ENCODE assay signal across 1 cellular context in genomic region chr19:40247735-40248262, GRCh38.
TF ChIP-seq lines count a peak whose summit lies in the region.

No MANE protein-coding gene starts in this region.

TF ChIP-seq in H1, 55 proteins besides CTCF, POLR2A, EP300 and RAD21:
- no peak for TF ChIP-seq PHF8 (conservative IDR thresholded peaks at IDR 0.05; ENCODE audit: low read depth, low read length)
- TF ChIP-seq SIX5 (IDR thresholded peaks at IDR 0.05; ENCODE audit: low read depth, low read length), result no peak
- TF ChIP-seq YY1 (IDR thresholded peaks at IDR 0.05; ENCODE audit: low read depth, low read length), result no peak
- no peak for TF ChIP-seq RBBP5 (IDR thresholded peaks at IDR 0.05; ENCODE audit: borderline replicate concordance, low read depth, low read length)
- no peak for TF ChIP-seq SUZ12 (IDR thresholded peaks at IDR 0.05; ENCODE audit: low read length)
- no peak for TF ChIP-seq HDAC6 (IDR thresholded peaks at IDR 0.05; ENCODE audit: low read depth, low read length)
- TF ChIP-seq CHD1 (IDR thresholded peaks at IDR 0.05; ENCODE audit: low read depth, low read length), result no peak
- no peak for TF ChIP-seq FOSL1 (IDR thresholded peaks at IDR 0.05; ENCODE audit: insufficient read depth, low read depth, low read length)
- no peak for TF ChIP-seq HDAC2 (IDR thresholded peaks at IDR 0.05; ENCODE audit: borderline replicate concordance in 1 of 2, low read depth in 2 of 2, low read length in 2 of 2)
- TF ChIP-seq BCL11A (IDR thresholded peaks at IDR 0.05; ENCODE audit: low read depth in 2 of 2, low read length in 2 of 2), result no peak
- no peak for TF ChIP-seq TCF12 (IDR thresholded peaks at IDR 0.05; ENCODE audit: low read depth, low read length)
- TF ChIP-seq CTBP2 (IDR thresholded peaks at IDR 0.05; ENCODE audit: borderline replicate concordance, insufficient read depth, insufficient read length, low read length), result no peak
- TF ChIP-seq POU5F1 (IDR thresholded peaks at IDR 0.05; ENCODE audit: low read depth, low read length), result no peak
- no peak for TF ChIP-seq TEAD4 (IDR thresholded peaks at IDR 0.05; ENCODE audit: low read depth, low read length)
- no peak for TF ChIP-seq BACH1 (IDR thresholded peaks at IDR 0.05; ENCODE audit: low read length)
- no peak for TF ChIP-seq MAFK (IDR thresholded peaks at IDR 0.05; ENCODE audit: low read depth, low read length)
- TF ChIP-seq EGR1 (IDR thresholded peaks at IDR 0.05; ENCODE audit: borderline replicate concordance, low read depth, low read length), result no peak
